In the genomic region with DNA sequence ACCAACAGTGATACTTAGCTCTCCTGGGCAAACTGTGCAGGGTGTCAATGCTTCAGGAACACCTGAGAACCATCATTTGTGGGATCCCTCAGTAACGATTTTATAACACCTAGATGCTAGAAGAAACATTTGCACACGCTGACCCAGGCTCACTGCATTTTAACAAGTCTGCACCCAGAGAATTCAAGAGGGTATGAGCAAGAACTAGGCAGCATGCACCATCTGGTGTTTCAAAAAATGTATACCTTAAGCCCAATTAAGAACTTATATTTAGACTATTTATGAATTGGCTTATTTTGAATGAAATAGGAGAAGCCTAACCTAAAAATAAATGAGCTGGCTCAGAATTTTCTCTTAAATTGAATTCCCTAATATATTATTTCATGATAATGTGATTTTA, we compare ENCODE assay signal across 33 cellular contexts.
"Had no signal": no experiment of that assay in that cellular context is flagged by ENCODE, and none has a peak within 500 bp of the region (broad histone marks: within the 10 kb centered on the region; RNA-seq: fewer than 3 reads in every experiment).

No MANE protein-coding gene starts in this region.

- ATAC-seq: activated CD4-positive, CD25-positive, alpha-beta regulatory T cell treated with anti-CD3 and anti-CD28 coated beads, Interleukin-2, amount 50 U/mL, for 24 hours; left colon; sciatic nerve; stimulated activated naive CD8-positive, alpha-beta T cell treated with anti-CD3 and anti-CD28 coated beads, Interleukin-15, Interleukin-2, amounts not matched to agents 100 U/mL and 50 U/mL, for 24 hours had no signal

- DNase-seq: activated CD4-positive, alpha-beta T cell treated with anti-CD3 and anti-CD28 coated beads for 48 hours; activated CD4-positive, alpha-beta T cell treated with anti-CD3 and anti-CD28 coated beads, Interleukin-2, amount 50 U/mL, for 48 hours; activated CD8-positive, alpha-beta memory T cell treated with anti-CD3 and anti-CD28 coated beads for 24 hours; activated effector memory CD4-positive, alpha-beta T cell treated with Interleukin-2 at 50 U/mL for 16 hours; activated naive CD4-positive, alpha-beta T cell treated with Interleukin-2 at 50 U/mL for 16 hours; anterior cingulate cortex; dermis blood vessel endothelial cell; effector CD8-positive, alpha-beta T cell; esophagus squamous epithelium; left colon; naive B cell; nephron progenitor cell; ovary; retina; stimulated activated CD4-positive, alpha-beta T cell treated with anti-CD3 and anti-CD28 coated beads, Interleukin-12 subunit alpha, Interleukin-12 subunit beta, amount 100 ng/mL, for 4 hours; stimulated activated CD4-positive, alpha-beta T cell treated with anti-CD3 and anti-CD28 coated beads, Interleukin-4, amount 100 ng/mL, for 1 hour; stimulated activated naive CD8-positive, alpha-beta T cell treated with anti-CD3 and anti-CD28 coated beads, Interleukin-15, Interleukin-2, amounts not matched to agents 100 U/mL and 50 U/mL, for 24 hours; T-helper 9 cell; testis; transverse colon had no signal

- FAIRE-seq: bronchial epithelial cell, colon, endometrium, frontal cortex, keratinocyte, TTC549, urothelium cell line had no signal

- H3K27me3 ChIP-seq: esophagus squamous epithelium, hepatocyte, ovary, testis, transverse colon had no signal

- H3K4me2 ChIP-seq: hepatocyte had no signal

- H3K4me3 ChIP-seq: esophagus squamous epithelium, hepatocyte, ovary, skin epidermis, testis, transverse colon had no signal

- H3K36me3 ChIP-seq: esophagus squamous epithelium, ovary, transverse colon had no signal

- H3K27ac ChIP-seq: epithelial cell of prostate, esophagus squamous epithelium, hepatocyte, ovary, skin epidermis, testis, transverse colon, VCaP had no signal

- H3K9me3 ChIP-seq: esophagus squamous epithelium, ovary, testis, transverse colon had no signal

- H3K4me1 ChIP-seq: esophagus squamous epithelium, testis, transverse colon had no signal

- H3K79me2 ChIP-seq: hepatocyte had no signal

- H2AFZ ChIP-seq: hepatocyte had no signal
